Comparison of ENCODE assay signal across 29 cellular contexts in the genomic region with DNA sequence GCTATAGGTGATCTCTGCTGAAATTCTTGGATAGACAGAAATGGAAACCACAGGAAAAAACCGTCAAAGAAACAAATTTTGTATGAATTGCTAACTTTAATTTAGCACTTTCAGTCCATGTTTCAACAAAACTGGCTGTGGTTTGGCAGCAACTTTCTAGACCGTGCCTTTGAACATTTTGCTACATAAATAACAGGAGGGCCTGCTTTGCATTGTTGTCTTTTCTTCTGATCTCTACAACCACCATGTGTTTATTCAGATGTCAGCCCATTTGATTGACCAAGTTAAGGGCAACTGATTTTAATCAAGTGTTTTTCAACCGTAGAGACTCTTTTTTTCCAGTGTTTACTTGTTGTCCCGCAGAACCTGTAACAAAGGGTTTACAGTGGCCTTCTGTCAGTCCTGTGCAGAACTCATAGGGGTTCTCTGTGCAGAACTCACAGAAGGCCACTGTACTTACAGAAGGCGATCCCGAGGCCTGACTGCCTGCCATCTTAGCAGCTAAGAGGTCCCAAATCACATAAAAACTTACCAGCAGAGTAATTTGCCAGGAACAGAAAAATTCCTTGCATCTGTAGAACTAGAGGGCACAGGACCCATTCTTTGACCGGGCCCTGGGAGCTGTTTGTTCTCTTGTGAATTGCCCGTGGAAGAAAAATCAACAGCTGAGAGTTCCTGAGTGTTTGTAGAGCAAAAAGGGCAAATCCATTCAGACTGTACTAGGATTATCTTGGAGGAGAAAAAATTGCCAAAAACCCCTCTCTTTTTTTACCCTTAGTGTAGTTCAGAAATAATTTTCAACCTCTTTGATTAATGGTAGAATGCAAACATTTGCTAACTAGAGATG.
DNase-seq lines count a peak whose midpoint lies in the region; ATAC-seq, FAIRE-seq and TF ChIP-seq lines count a peak whose summit lies in the region.
"Had no signal": no experiment of that assay in that cellular context is flagged by ENCODE, and none has a peak within 500 bp of the region (broad histone marks: within the 10 kb centered on the region; RNA-seq: fewer than 3 reads in every experiment).

No MANE protein-coding gene starts in this region.

- no peak for TF ChIP-seq EP300 in HepG2 (IDR thresholded peaks at IDR 0.05; ENCODE audit: low read depth in 2 of 2, low read length in 2 of 2)
- TF ChIP-seq EP300 in HepG2 (CRISPR knock-in tag; IDR thresholded peaks at IDR 0.05; ENCODE audit: borderline replicate concordance), result no peak

- no peaks in the 10 kb centered on the region for H3K4me1 Mint-ChIP-seq in WTC11
- H3K4me1 Mint-ChIP-seq: CD4-positive, CD25-positive, alpha-beta regulatory T cell; naive B cell had no signal

- BruUV-seq in IMR-90 (replicated peaks; lab: Mats Ljungman, UMichigan), result no TSS peak
- no TSS peak for BruUV-seq in HepG2 (replicated peaks; lab: Mats Ljungman, UMichigan)

- no peak overlapping the region for H3K23ac ChIP-seq in IMR-90 (ENCODE audit: low read depth, low read length)

- H3K9me3 Mint-ChIP-seq in WTC11, result no peaks in the 10 kb centered on the region
- H3K9me3 Mint-ChIP-seq: activated naive CD4-positive, alpha-beta T cell treated with anti-CD3 and anti-CD28 coated beads, Interleukin-2, amount 50 U/mL, for 72 hours; naive B cell had no signal

- no peak overlapping the region for H2AK9ac ChIP-seq in IMR-90 (replicated peaks; ENCODE audit: low read depth, low read length, poor library complexity)

- no peak overlapping the region for H3K4me2 ChIP-seq in IMR-90 (ENCODE audit: low read depth, low read length)
- H3K4me2 ChIP-seq in HepG2 (ENCODE audit: low read depth, low read length), result peak overlapping the region; percentile 41
- H3K4me2 ChIP-seq in osteoblast (ENCODE audit: insufficient read depth, low read length), result no peak overlapping the region

- TF ChIP-seq RAD21 in IMR-90 (IDR thresholded peaks at IDR 0.05; ENCODE audit: low read length), result no peak
- no peak for TF ChIP-seq RAD21 in HepG2 (CRISPR knock-in tag; IDR thresholded peaks at IDR 0.05)

- no peak overlapping the region for H3K27ac ChIP-seq in IMR-90 (ENCODE audit: insufficient read depth, low read length)
- no peak overlapping the region for H3K27ac ChIP-seq in HepG2 (ENCODE audit: extremely low read length, insufficient read depth, low read length)
- H3K27ac ChIP-seq in psoas muscle, result peak overlapping the region; percentile 62
- H3K27ac ChIP-seq in osteoblast (ENCODE audit: low read depth, low read length), result no peak overlapping the region
- no peak overlapping the region for H3K27ac ChIP-seq in Peyer's patch
- H3K27ac ChIP-seq in vagina, result no peak overlapping the region
- H3K27ac ChIP-seq: colonic mucosa, WERI-Rb-1 had no signal

- H3K79me1 ChIP-seq in IMR-90 (ENCODE audit: low read depth in 1 of 2, low read length in 2 of 2), result no peaks in the 10 kb centered on the region

- H3K27me3 ChIP-seq in IMR-90 (ENCODE audit: control insufficient read depth, insufficient read depth, low read length) (no peaks in the 10 kb centered on the region), HepG2 (ENCODE audit: control insufficient read depth in 1 of 2, insufficient read depth in 2 of 2, low read length in 2 of 2) (no peaks in the 10 kb centered on the region), psoas muscle (ENCODE audit: insufficient read depth in 3 of 3, low read length in 2 of 3) (no peaks in the 10 kb centered on the region), osteoblast (ENCODE audit: insufficient read depth, low read length) (no peaks in the 10 kb centered on the region), Peyer's patch (no peaks in the 10 kb centered on the region), vagina (no peaks in the 10 kb centered on the region)
- H3K27me3 ChIP-seq: colonic mucosa had no signal

- H3K4me1 ChIP-seq in IMR-90 (ENCODE audit: control insufficient read depth, insufficient read depth, low read length) (peaks cover 4% of the 10 kb centered on the region), HepG2 (ENCODE audit: insufficient read depth, low read length) (peaks cover 48% of the 10 kb centered on the region), psoas muscle (peaks cover 28% of the 10 kb centered on the region), osteoblast (ENCODE audit: insufficient read depth, low read length) (peaks cover 9% of the 10 kb centered on the region), Peyer's patch (peaks cover 0 to 5% (median 0%) of the 10 kb centered on the region in 4 donors), vagina (no peaks in the 10 kb centered on the region)
- H3K4me1 ChIP-seq: colonic mucosa had no signal

- no peak overlapping the region for H3K56ac ChIP-seq in IMR-90 (ENCODE audit: extremely low read depth, insufficient read depth, low read length)

- H3K9ac ChIP-seq in IMR-90 (ENCODE audit: low read depth, low read length), result no peak overlapping the region
- no peak overlapping the region for H3K9ac ChIP-seq in HepG2 (ENCODE audit: insufficient read depth, low read depth, low read length)

- H3K79me2 ChIP-seq in HepG2 (ENCODE audit: insufficient read depth, low read length) (no peaks in the 10 kb centered on the region), osteoblast (ENCODE audit: insufficient read depth, low read length) (no peaks in the 10 kb centered on the region)

- peak; percentile 30 for FAIRE-seq in HepG2 (lab: Jason Lieb, UNC)
- FAIRE-seq: urothelium cell line had no signal

- no peak for ATAC-seq in IMR-90 (ENCODE audit: low read depth)
- ATAC-seq in WTC11, result no peak
- ATAC-seq in HepG2, result peak; percentile 65
- ATAC-seq in psoas muscle, result no peak
- ATAC-seq: activated naive CD4-positive, alpha-beta T cell treated with anti-CD3 and anti-CD28 coated beads, Interleukin-2, amount 50 U/mL, for 72 hours had no signal

- H3K27ac Mint-ChIP-seq in WTC11, result peak overlapping the region; percentile 4; the same call in 1 of the 2 replicates
- H3K27ac Mint-ChIP-seq: activated naive CD4-positive, alpha-beta T cell treated with anti-CD3 and anti-CD28 coated beads, Interleukin-2, amount 50 U/mL, for 72 hours; CD4-positive, CD25-positive, alpha-beta regulatory T cell; naive B cell had no signal

- H2BK5ac ChIP-seq in IMR-90 (ENCODE audit: low read depth, low read length, poor library complexity, severe bottlenecking), result no peak overlapping the region

- no peak overlapping the region for H3K4ac ChIP-seq in IMR-90 (ENCODE audit: low read depth, low read length)

- H2AK5ac ChIP-seq in IMR-90 (ENCODE audit: low read depth, low read length), result no peak overlapping the region

- no peaks in the 10 kb centered on the region for H3K36me3 ChIP-seq in IMR-90 (ENCODE audit: control insufficient read depth, insufficient read depth, low read length)
- no peaks in the 10 kb centered on the region for H3K36me3 ChIP-seq in HepG2 (replicated peaks in 1 of 2; ENCODE audit: control insufficient read depth in 1 of 2, insufficient read depth in 2 of 2, low read length in 2 of 2)
- H3K36me3 ChIP-seq in psoas muscle (ENCODE audit: insufficient read depth in 1 of 2, low read depth in 1 of 2), result peaks cover 6 to 57% of the 10 kb centered on the region in 2 donors
- no peaks in the 10 kb centered on the region for H3K36me3 ChIP-seq in osteoblast (ENCODE audit: insufficient read depth, low read length)
- H3K36me3 ChIP-seq in Peyer's patch, result no peaks in the 10 kb centered on the region
- no peaks in the 10 kb centered on the region for H3K36me3 ChIP-seq in vagina
- H3K36me3 ChIP-seq: colonic mucosa had no signal

- H3K14ac ChIP-seq in IMR-90 (replicated peaks; ENCODE audit: low read depth, low read length), result no peak overlapping the region

- H2BK15ac ChIP-seq in IMR-90 (ENCODE audit: low read depth, low read length), result no peak overlapping the region

- H2BK20ac ChIP-seq in IMR-90 (ENCODE audit: low read depth, low read length), result no peak overlapping the region

- H4K20me1 ChIP-seq in IMR-90 (ENCODE audit: insufficient read depth, low read length) (no peaks in the 10 kb centered on the region), HepG2 (ENCODE audit: insufficient read depth, low read length) (no peaks in the 10 kb centered on the region), osteoblast (ENCODE audit: insufficient read depth, low read length) (no peaks in the 10 kb centered on the region)

- no peak overlapping the region for H3K18ac ChIP-seq in IMR-90 (ENCODE audit: low read depth, low read length)

- no peak overlapping the region for H2BK120ac ChIP-seq in IMR-90 (ENCODE audit: low read depth, low read length)

- in situ Hi-C loops in IMR-90 (cut with MboI; ENCODE audit: low sequenced_read_pairs) (no loop called here), HepG2 (cut with HindIII; ENCODE audit: extremely low pct_ligation_motif_present, low pct_unique_long_range_greater_than_20kb) (no loop called here)

- intact Hi-C loops in IMR-90 (cut with micrococcal nuclease) (no loop called here), HepG2 (cut with micrococcal nuclease; ENCODE audit: unreplicated experiment) (no loop called here), psoas muscle (cut with DNase I) (no loop called here), vagina (cut with DNase I) (no loop called here)

- CTCF ChIA-PET in IMR-90 (lab: Yijun Ruan, JAX) (interaction anchor here (1.0 to 1.6 kb wide), 2 partner anchors 42 to 84 kb away, joined by 5 to 6 read pairs; no protein-coding TSS in a partner anchor), WTC11 (lab: Charles Lee) (no interaction called here), HepG2 (lab: Yijun Ruan, JAX; ENCODE audit: low intra/inter-chr PET ratio, low total read pairs) (no interaction called here)

- H3K9me3 ChIP-seq in IMR-90 (ENCODE audit: control insufficient read depth, insufficient read depth, low read length), result no peaks in the 10 kb centered on the region
- H3K9me3 ChIP-seq in HepG2 (ENCODE audit: low read length), result no peaks in the 10 kb centered on the region
- no peaks in the 10 kb centered on the region for H3K9me3 ChIP-seq in psoas muscle
- no peaks in the 10 kb centered on the region for H3K9me3 ChIP-seq in osteoblast (ENCODE audit: low read depth, low read length)
- no peaks in the 10 kb centered on the region for H3K9me3 ChIP-seq in Peyer's patch
- H3K9me3 ChIP-seq in vagina, result no peaks in the 10 kb centered on the region
- H3K9me3 ChIP-seq: colonic mucosa had no signal

- H2AFZ ChIP-seq in IMR-90 (replicated peaks; ENCODE audit: low read length, poor library complexity) (no peak overlapping the region), HepG2 (ENCODE audit: low read length) (no peak overlapping the region), osteoblast (ENCODE audit: low read length) (no peak overlapping the region)

- TF ChIP-seq CTCF in IMR-90 (conservative IDR thresholded peaks at IDR 0.05; ENCODE audit: low read depth, low read length) (no peak), WTC11 (IDR thresholded peaks at IDR 0.05) (no peak), HepG2 (CRISPR knock-in tag; IDR thresholded peaks at IDR 0.05) (no peak), psoas muscle (IDR thresholded peaks at IDR 0.05) (no peak), osteoblast (IDR thresholded peaks at IDR 0.05; ENCODE audit: extremely low read depth, low read depth, low read length) (no peak), Peyer's patch (IDR thresholded peaks at IDR 0.05) (no peak), vagina (IDR thresholded peaks at IDR 0.05) (no peak)

- H3K4me3 ChIP-seq in IMR-90 (ENCODE audit: insufficient read depth, low read depth, low read length) (no peak overlapping the region), HepG2 (replicated peaks in 1 of 3; ENCODE audit: insufficient read depth in 1 of 3, low read depth in 2 of 3, low read length in 3 of 3) (no peak overlapping the region), psoas muscle (no peak overlapping the region), osteoblast (ENCODE audit: insufficient read depth, low read length) (no peak overlapping the region), Peyer's patch (no peak overlapping the region), vagina (no peak overlapping the region)
- H3K4me3 ChIP-seq: colonic mucosa, skin epidermis had no signal

- 67% methylated on average over 2 of the region's 8 CpGs; no CpG with 5 or more reads in 1 of the 2 experiments for WGBS in IMR-90 (ENCODE audit: extremely low coverage in 2 of 2, insufficient read length in 1 of 2), 2 experiments
- WGBS in HepG2 (ENCODE audit: low lambda C conversion rate), result 19% methylated on average over 8 of the region's 8 CpGs
- WGBS in psoas muscle, 3 donors, result 67 to 82% (median 72%) methylated on average over 8 of the region's 8 CpGs

- no peak overlapping the region for H4K8ac ChIP-seq in IMR-90 (ENCODE audit: low read depth in 2 of 2, low read length in 2 of 2)

- no peak overlapping the region for H3K4me3 Mint-ChIP-seq in WTC11
- H3K4me3 Mint-ChIP-seq: CD4-positive, CD25-positive, alpha-beta regulatory T cell; naive B cell had no signal

- no peaks in the 10 kb centered on the region for H3K36me3 Mint-ChIP-seq in WTC11
- H3K36me3 Mint-ChIP-seq: activated naive CD4-positive, alpha-beta T cell treated with anti-CD3 and anti-CD28 coated beads, Interleukin-2, amount 50 U/mL, for 72 hours; CD4-positive, CD25-positive, alpha-beta regulatory T cell; naive B cell had no signal

- DNase-seq in IMR-90, result no peak
- DNase-seq in WTC11 (ENCODE audit: low spot score), result no peak
- DNase-seq in HepG2 (ENCODE audit: low spot score), result no peak
- no peak for DNase-seq in psoas muscle
- DNase-seq in osteoblast (ENCODE audit: insufficient read length, low spot score, missing footprints), result no peak
- no peak for DNase-seq in Peyer's patch
- no peak for DNase-seq in vagina (ENCODE audit: extremely low spot score in 2 of 2)
- DNase-seq in NCI-H446 treated with DMSO at 0.1 percent for 48 hours (lab: John Stamatoyannopoulos, UW), result no peak
- DNase-seq: activated CD4-positive, alpha-beta T cell treated with anti-CD3 and anti-CD28 coated beads for 48 hours; AML-193; amygdala; Calu3; CD4-positive, CD25-positive, alpha-beta regulatory T cell; colonic mucosa; DND-41; effector CD8-positive, alpha-beta T cell; GF-D8; HCEC 1CT; naive B cell; NCI-H187; NCI-H2171; occipital lobe; SIG-M5; stimulated activated naive CD4-positive, alpha-beta T cell treated with Interleukin-2 at 50 U/mL for 16 hours; SW 1271; WERI-Rb-1 had no signal

- dilution Hi-C loops in IMR-90 (cut with HindIII; ENCODE audit: low sequenced_read_pairs, unreplicated experiment), result no loop called here

- 0 out of 2 replicates have a peak, but pooled peaks cover 3% of the 10 kb centered on the region for H3K9me1 ChIP-seq in IMR-90 (ENCODE audit: insufficient read depth, low read length)

- no peaks in the 10 kb centered on the region for H3K27me3 Mint-ChIP-seq in WTC11 (ENCODE audit: low read depth)

- POLR2A ChIA-PET in IMR-90 (lab: Charles Lee; ENCODE audit: unreplicated experiment) (no interaction called here), WTC11 (lab: Charles Lee) (no interaction called here), HepG2 (lab: Yijun Ruan, JAX) (no interaction called here)

- no peak for TF ChIP-seq POLR2A in IMR-90 (IDR thresholded peaks at IDR 0.05; ENCODE audit: low read depth, low read length)
- no peak for TF ChIP-seq POLR2A in HepG2 (IDR thresholded peaks at IDR 0.05; ENCODE audit: insufficient read depth in 1 of 2, low read depth in 2 of 2, low read length in 2 of 2)
- no peak for TF ChIP-seq POLR2A in Peyer's patch (IDR thresholded peaks at IDR 0.05)
- no peak for TF ChIP-seq POLR2A in vagina (IDR thresholded peaks at IDR 0.05)

- 0 out of 2 replicates have a peak overlapping the region, but pooled peaks have one; percentile 26 for H4K5ac ChIP-seq in IMR-90 (ENCODE audit: low read depth, low read length)

- H4K91ac ChIP-seq in IMR-90 (ENCODE audit: insufficient read depth, low read depth, low read length), result no peak overlapping the region
